ENCODE assay signal across 8 cellular contexts in genomic region chr3:69051796-69052566, GRCh38. TPM values are rescaled to one million over a fixed set of nuclear protein-coding genes. Genes with fewer than 3 reads are reported as not detected.
A peak's percentile ranks its signal among the peaks of the same experiment; 100 is the strongest.
DNase-seq lines count a peak whose midpoint lies in the region; ATAC-seq and TF ChIP-seq lines count a peak whose summit lies in the region.

Gene TMF1 (minus strand): TSS chr3:69052333. CDS start chr3:69052086, 247 bp downstream.

- CTCF ChIA-PET in A673 (lab: Charles Lee): no interaction called here

- peaks cover 23% of the 10 kb centered on the region for H3K36me3 ChIP-seq in A673 (ENCODE audit: insufficient read depth, low read length, poor library complexity, severe bottlenecking)

- TF ChIP-seq CTCF in A673 (conservative IDR thresholded peaks at IDR 0.05; ENCODE audit: low read depth, low read length) (no peak), lower leg skin (IDR thresholded peaks at IDR 0.05) (no peak)

- no peaks in the 10 kb centered on the region for H3K9me3 ChIP-seq in A673 (ENCODE audit: low read depth, low read length, poor library complexity, severe bottlenecking)

- no peaks in the 10 kb centered on the region for H3K4me1 ChIP-seq in A673 (ENCODE audit: insufficient read depth, low read length, poor library complexity, severe bottlenecking)

- no peaks in the 10 kb centered on the region for H3K27me3 ChIP-seq in A673 (replicated peaks; ENCODE audit: insufficient read depth, low read depth, low read length, poor library complexity)

- TSS peak; percentile 27 for BruUV-seq in A673 (replicated peaks; lab: Mats Ljungman, UMichigan)

- WGBS in lower leg skin, 2 donors: 0% methylated on average over 50 of the region's 50 CpGs

- H3K4me3 ChIP-seq in A673 (ENCODE audit: low read depth, low read length, poor library complexity, severe bottlenecking): peak within 1 kb of the TSS; percentile 92
- peak within 1 kb of the TSS; percentile 99 for H3K4me3 ChIP-seq in lower leg skin (ENCODE audit: low read depth, poor library complexity, severe bottlenecking)

- peak within 1 kb of the TSS; percentile 84 for H3K27ac ChIP-seq in A673 (ENCODE audit: low read depth, low read length, poor library complexity, severe bottlenecking)

- ATAC-seq in HG03457 (IDR thresholded peaks at IDR 0.05; ENCODE audit: unreplicated experiment): peak; percentile 94

- DNase-seq in A673 (ENCODE audit: low spot score): peak; percentile 95
- peak; percentile 66 for DNase-seq in GM19238 (ENCODE audit: insufficient read length, low spot score)
- DNase-seq in activated CD4-positive, alpha-beta T cell treated with anti-CD3 and anti-CD28 coated beads for 24 hours (ENCODE audit: low read depth in 2 of 2): peak; percentile 95 to 98
- peak; percentile 100 for DNase-seq in dermis blood vessel endothelial cell
- peak; percentile 99 to 100 for DNase-seq in lower leg skin (ENCODE audit: low spot score in 2 of 2)
- DNase-seq in stimulated activated CD4-positive, alpha-beta T cell treated with anti-CD3 and anti-CD28 coated beads, TNF-alpha, amount 100 ng/mL, for 24 hours (ENCODE audit: low read depth in 3 of 3): peak; percentile 95 to 97 (median 96)
- no peak for DNase-seq in NCI-H524 treated with DMSO at 0.1 percent for 48 hours (lab: John Stamatoyannopoulos, UW)

- TF ChIP-seq POLR2A in lower leg skin (IDR thresholded peaks at IDR 0.05): no peak

- intact Hi-C loops in A673 (cut with micrococcal nuclease; ENCODE audit: unreplicated experiment): no loop called here
- intact Hi-C loops in lower leg skin (cut with DNase I; ENCODE audit: low total_unique reads): no loop called here

- POLR2A ChIA-PET in A673 (lab: Charles Lee; ENCODE audit: low non-redundant PET): no interaction called here

RNA-seq across cellular contexts. Expression of gene TMF1, which starts in this region (rescaled TPM):
- 12.4 and 14.2 TPM in 2 replicates for total RNA-seq in A673 (2021)
- total RNA-seq in dermis blood vessel endothelial cell: 37.7 and 37.8 TPM in 2 replicates
- 10 to 100 TPM; 21.1 to 27.7 (median 24.9) TPM for total RNA-seq in lower leg skin
